In the genomic region with DNA sequence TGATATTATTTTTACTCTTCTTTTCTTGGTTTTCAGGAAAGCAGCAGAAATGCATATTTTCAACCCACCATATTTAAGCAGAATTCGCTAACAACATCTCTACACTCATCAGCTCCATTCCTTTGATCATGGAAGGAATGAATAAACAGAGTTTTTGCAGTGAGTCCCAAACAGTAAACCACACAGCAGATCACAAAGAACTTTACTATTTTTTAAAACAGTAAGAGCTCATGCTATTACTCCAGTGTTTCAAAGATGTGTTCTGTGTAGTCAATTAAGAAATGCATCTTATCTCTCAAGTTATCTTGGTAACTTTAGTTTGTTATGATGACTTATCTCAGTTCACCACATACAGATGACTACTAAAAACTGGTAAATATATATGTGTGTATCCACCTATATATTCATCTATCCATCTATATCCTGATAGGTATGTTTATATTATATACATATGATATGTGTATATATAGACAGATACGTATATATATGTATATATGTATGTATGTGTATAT, we compare ENCODE assay signal across 26 cellular contexts.
"Had no signal": no experiment of that assay in that cellular context is flagged by ENCODE, and none has a peak within 500 bp of the region (broad histone marks: within the 10 kb centered on the region; RNA-seq: fewer than 3 reads in every experiment).

No MANE protein-coding gene starts in this region.

- H3K9me3 Mint-ChIP-seq: mesothelial cell of epicardium; natural killer cell; nephron progenitor cell; stimulated activated effector memory CD8-positive, alpha-beta T cell treated with anti-CD3 and anti-CD28 coated beads, Interleukin-12 subunit alpha, Interleukin-12 subunit beta, amount 100 ng/mL, for 72 hours had no signal

- H3K4me3 Mint-ChIP-seq: mesothelial cell of epicardium; naive B cell; natural killer cell; nephron progenitor cell; stimulated activated effector memory CD8-positive, alpha-beta T cell treated with anti-CD3 and anti-CD28 coated beads, Interleukin-12 subunit alpha, Interleukin-12 subunit beta, amount 100 ng/mL, for 72 hours; stimulated activated naive CD8-positive, alpha-beta T cell treated with anti-CD3 and anti-CD28 coated beads, Interleukin-15, Interleukin-2, amounts not matched to agents 100 ng/mL and 50 ng/mL, for 24 hours had no signal

- H3K4me3 ChIP-seq: left ventricle myocardium inferior, lung, pancreas, prostate gland, skin epidermis, spleen, suprapubic skin, thoracic aorta, tibial artery, upper lobe of right lung had no signal

- H3K4me1 Mint-ChIP-seq: mesothelial cell of epicardium, naive B cell, natural killer cell had no signal

- ATAC-seq: natural killer cell; pancreas; right cardiac atrium; sciatic nerve; stimulated activated effector memory CD8-positive, alpha-beta T cell treated with anti-CD3 and anti-CD28 coated beads, Interleukin-12 subunit alpha, Interleukin-12 subunit beta, amount 100 ng/mL, for 72 hours; upper lobe of right lung had no signal

- H3K36me3 Mint-ChIP-seq: mesothelial cell of epicardium; naive B cell; natural killer cell; stimulated activated effector memory CD8-positive, alpha-beta T cell treated with anti-CD3 and anti-CD28 coated beads, Interleukin-12 subunit alpha, Interleukin-12 subunit beta, amount 100 ng/mL, for 72 hours had no signal

- H3K27ac Mint-ChIP-seq: mesothelial cell of epicardium; naive B cell; natural killer cell; nephron progenitor cell; stimulated activated effector memory CD8-positive, alpha-beta T cell treated with anti-CD3 and anti-CD28 coated beads, Interleukin-12 subunit alpha, Interleukin-12 subunit beta, amount 100 ng/mL, for 72 hours; stimulated activated naive CD8-positive, alpha-beta T cell treated with anti-CD3 and anti-CD28 coated beads, Interleukin-15, Interleukin-2, amounts not matched to agents 100 ng/mL and 50 ng/mL, for 24 hours had no signal

- H3K4me1 ChIP-seq: left ventricle myocardium inferior, pancreas, prostate gland, spleen, suprapubic skin, tibial artery, upper lobe of right lung had no signal

- DNase-seq: islet precursor cell; left ventricle myocardium inferior; mesendoderm; naive B cell; natural killer cell; nephron progenitor cell; nucleus accumbens; pancreas; posterior cingulate gyrus; retina; right cardiac atrium; spleen; stimulated activated CD4-positive, alpha-beta T cell treated with anti-CD3 and anti-CD28 coated beads, Interleukin-4, amount 100 ng/mL, for 24 hours; stimulated activated naive CD4-positive, alpha-beta T cell; tibial artery; trophoblast cell; upper lobe of right lung had no signal

- H3K36me3 ChIP-seq: left ventricle myocardium inferior, pancreas, prostate gland, spleen, suprapubic skin, thoracic aorta, tibial artery, upper lobe of right lung had no signal

- H3K27me3 ChIP-seq: pancreas, spleen, suprapubic skin, tibial artery, upper lobe of right lung had no signal

- H3K27me3 Mint-ChIP-seq: naive B cell; stimulated activated naive CD8-positive, alpha-beta T cell treated with anti-CD3 and anti-CD28 coated beads, Interleukin-15, Interleukin-2, amounts not matched to agents 100 ng/mL and 50 ng/mL, for 24 hours had no signal

- H3K27ac ChIP-seq: left ventricle myocardium inferior, pancreas, prostate gland, skin epidermis, spleen, suprapubic skin, thoracic aorta, tibial artery, upper lobe of right lung had no signal

- H3K9me3 ChIP-seq: left ventricle myocardium inferior, pancreas, prostate gland, spleen, suprapubic skin, thoracic aorta, tibial artery, upper lobe of right lung had no signal
